Comparison of ENCODE assay signal across 17 cellular contexts in the genomic region with DNA sequence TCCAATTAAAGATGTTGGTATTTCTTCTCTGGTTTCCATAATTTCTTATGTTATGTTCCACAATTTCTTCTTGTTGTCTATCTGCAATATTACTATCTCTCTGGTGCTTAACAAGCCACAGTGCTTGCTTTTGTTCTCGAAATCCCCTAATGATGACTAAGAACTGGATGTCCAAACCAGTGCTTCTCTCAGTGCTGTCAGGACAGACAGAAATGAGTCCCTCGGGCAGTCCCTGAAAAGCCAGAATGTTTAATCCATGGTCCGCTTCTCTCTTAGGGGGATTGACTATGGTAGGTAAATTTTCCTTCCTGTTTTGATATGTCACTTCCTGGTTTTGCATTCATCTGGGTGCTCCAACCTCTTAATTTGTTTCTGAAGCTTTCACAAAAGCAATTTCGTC.
DNase-seq lines count a peak whose midpoint lies in the region; ATAC-seq and TF ChIP-seq lines count a peak whose summit lies in the region.
"Had no signal": no experiment of that assay in that cellular context is flagged by ENCODE, and none has a peak within 500 bp of the region (broad histone marks: within the 10 kb centered on the region; RNA-seq: fewer than 3 reads in every experiment).

No MANE protein-coding gene starts in this region.

- no peak overlapping the region for H3K4me3 ChIP-seq in sigmoid colon
- H3K4me3 ChIP-seq: heart right ventricle had no signal

- H3K36me3 ChIP-seq in sigmoid colon: no peaks in the 10 kb centered on the region
- H3K36me3 ChIP-seq: heart right ventricle had no signal

- no peak for TF ChIP-seq CTCF in sigmoid colon (IDR thresholded peaks at IDR 0.05)

- no peaks in the 10 kb centered on the region for H3K27me3 ChIP-seq in sigmoid colon
- H3K27me3 ChIP-seq: heart right ventricle had no signal

- 49 to 60% methylated on average over 4 of the region's 4 CpGs for WGBS in sigmoid colon, 2 donors

- no peak overlapping the region for H3K4me3 Mint-ChIP-seq in natural killer cell treated with Interleukin-12 subunit alpha and Interleukin-12 subunit beta and Interleukin-15 and Interleukin-18, amount 100 ng/mL, for 72 hours
- H3K4me3 Mint-ChIP-seq in effector memory CD8-positive, alpha-beta T cell: no peak overlapping the region
- H3K4me3 Mint-ChIP-seq: activated naive CD4-positive, alpha-beta T cell treated with anti-CD3 and anti-CD28 coated beads, Interleukin-2, amount 10 ng/mL, durations not matched to agents 7 days and 5 days; neural crest cell had no signal

- no peaks in the 10 kb centered on the region for H3K4me1 Mint-ChIP-seq in natural killer cell treated with Interleukin-12 subunit alpha and Interleukin-12 subunit beta and Interleukin-15 and Interleukin-18, amount 100 ng/mL, for 72 hours (ENCODE audit: low read depth in 2 of 2)
- H3K4me1 Mint-ChIP-seq in effector memory CD8-positive, alpha-beta T cell (ENCODE audit: low read depth in 2 of 2): no peaks in the 10 kb centered on the region
- H3K4me1 Mint-ChIP-seq: activated naive CD4-positive, alpha-beta T cell treated with anti-CD3 and anti-CD28 coated beads, Interleukin-2, amount 10 ng/mL, durations not matched to agents 7 days and 5 days had no signal

- peak; percentile 16 for DNase-seq in OCI-M1 (lab: John Stamatoyannopoulos, UW)
- DNase-seq in natural killer cell treated with Interleukin-12 subunit alpha and Interleukin-12 subunit beta and Interleukin-15 and Interleukin-18, amount 100 ng/mL, for 72 hours (ENCODE audit: low spot score): no peak
- no peak for DNase-seq in effector memory CD8-positive, alpha-beta T cell
- no peak for DNase-seq in islet precursor cell
- no peak for DNase-seq in sigmoid colon
- DNase-seq: activated naive CD4-positive, alpha-beta T cell treated with anti-CD3 and anti-CD28 coated beads, Interleukin-2, amount 10 ng/mL, durations not matched to agents 7 days and 5 days; heart right ventricle; IMR-90; kidney; NCI-H1092; NCI-H2107; right cardiac atrium had no signal

- H3K27ac Mint-ChIP-seq in natural killer cell treated with Interleukin-12 subunit alpha and Interleukin-12 subunit beta and Interleukin-15 and Interleukin-18, amount 100 ng/mL, for 72 hours: no peak overlapping the region
- no peak overlapping the region for H3K27ac Mint-ChIP-seq in effector memory CD8-positive, alpha-beta T cell
- H3K27ac Mint-ChIP-seq: activated naive CD4-positive, alpha-beta T cell treated with anti-CD3 and anti-CD28 coated beads, Interleukin-2, amount 10 ng/mL, durations not matched to agents 7 days and 5 days had no signal

- peak; percentile 69 for ATAC-seq in GM18505 (IDR thresholded peaks at IDR 0.05; ENCODE audit: unreplicated experiment)
- ATAC-seq in HG02571 (IDR thresholded peaks at IDR 0.05; ENCODE audit: unreplicated experiment): peak; percentile 72
- peak; percentile 56 for ATAC-seq in HG03159 (IDR thresholded peaks at IDR 0.05; ENCODE audit: unreplicated experiment)
- no peak for ATAC-seq in natural killer cell treated with Interleukin-12 subunit alpha and Interleukin-12 subunit beta and Interleukin-15 and Interleukin-18, amount 100 ng/mL, for 72 hours
- ATAC-seq in effector memory CD8-positive, alpha-beta T cell (replicated peaks): no peak
- ATAC-seq: esophagus mucosa, heart right ventricle, right cardiac atrium had no signal

- H3K27ac ChIP-seq in sigmoid colon: no peak overlapping the region
- H3K27ac ChIP-seq: heart right ventricle had no signal

- H3K27me3 Mint-ChIP-seq in natural killer cell treated with Interleukin-12 subunit alpha and Interleukin-12 subunit beta and Interleukin-15 and Interleukin-18, amount 100 ng/mL, for 72 hours: no peaks in the 10 kb centered on the region
- H3K27me3 Mint-ChIP-seq in effector memory CD8-positive, alpha-beta T cell: no peaks in the 10 kb centered on the region
- H3K27me3 Mint-ChIP-seq: activated naive CD4-positive, alpha-beta T cell treated with anti-CD3 and anti-CD28 coated beads, Interleukin-2, amount 10 ng/mL, durations not matched to agents 7 days and 5 days had no signal

- TF ChIP-seq EP300 in sigmoid colon (IDR thresholded peaks at IDR 0.05): no peak

- no peaks in the 10 kb centered on the region for H3K9me3 ChIP-seq in sigmoid colon
- H3K9me3 ChIP-seq: heart right ventricle had no signal

- no peaks in the 10 kb centered on the region for H3K4me1 ChIP-seq in sigmoid colon
- H3K4me1 ChIP-seq: heart right ventricle had no signal

- peaks cover 11% of the 10 kb centered on the region for H3K9me3 Mint-ChIP-seq in natural killer cell treated with Interleukin-12 subunit alpha and Interleukin-12 subunit beta and Interleukin-15 and Interleukin-18, amount 100 ng/mL, for 72 hours
- H3K9me3 Mint-ChIP-seq in effector memory CD8-positive, alpha-beta T cell: peaks cover 7 to 20% of the 10 kb centered on the region in 2 donors

- TF ChIP-seq POLR2A in GM18505 (IDR thresholded peaks at IDR 0.05; ENCODE audit: borderline replicate concordance, extremely low read depth, insufficient read depth, insufficient read length): no peak
- no peak for TF ChIP-seq POLR2A in sigmoid colon (IDR thresholded peaks at IDR 0.05)

- intact Hi-C loops in sigmoid colon (cut with DNase I): no loop called here

- peaks cover 6% of the 10 kb centered on the region for H3K36me3 Mint-ChIP-seq in natural killer cell treated with Interleukin-12 subunit alpha and Interleukin-12 subunit beta and Interleukin-15 and Interleukin-18, amount 100 ng/mL, for 72 hours
- no peaks in the 10 kb centered on the region for H3K36me3 Mint-ChIP-seq in effector memory CD8-positive, alpha-beta T cell (ENCODE audit: insufficient read depth)
- H3K36me3 Mint-ChIP-seq: activated naive CD4-positive, alpha-beta T cell treated with anti-CD3 and anti-CD28 coated beads, Interleukin-2, amount 10 ng/mL, durations not matched to agents 7 days and 5 days had no signal

Comparison
In these comparisons a context has a peak if more than half of its experiments do, and no peak if none do; other contexts are left out.
1. ATAC-seq: peak in GM18505 (single experiment), HG02571 (single experiment) and HG03159 (single experiment); none in natural killer cell treated with Interleukin-12 subunit alpha and Interleukin-12 subunit beta and Interleukin-15 and Interleukin-18, amount 100 ng/mL, for 72 hours (0 of 2) and effector memory CD8-positive, alpha-beta T cell (single experiment).